In the genomic region with DNA sequence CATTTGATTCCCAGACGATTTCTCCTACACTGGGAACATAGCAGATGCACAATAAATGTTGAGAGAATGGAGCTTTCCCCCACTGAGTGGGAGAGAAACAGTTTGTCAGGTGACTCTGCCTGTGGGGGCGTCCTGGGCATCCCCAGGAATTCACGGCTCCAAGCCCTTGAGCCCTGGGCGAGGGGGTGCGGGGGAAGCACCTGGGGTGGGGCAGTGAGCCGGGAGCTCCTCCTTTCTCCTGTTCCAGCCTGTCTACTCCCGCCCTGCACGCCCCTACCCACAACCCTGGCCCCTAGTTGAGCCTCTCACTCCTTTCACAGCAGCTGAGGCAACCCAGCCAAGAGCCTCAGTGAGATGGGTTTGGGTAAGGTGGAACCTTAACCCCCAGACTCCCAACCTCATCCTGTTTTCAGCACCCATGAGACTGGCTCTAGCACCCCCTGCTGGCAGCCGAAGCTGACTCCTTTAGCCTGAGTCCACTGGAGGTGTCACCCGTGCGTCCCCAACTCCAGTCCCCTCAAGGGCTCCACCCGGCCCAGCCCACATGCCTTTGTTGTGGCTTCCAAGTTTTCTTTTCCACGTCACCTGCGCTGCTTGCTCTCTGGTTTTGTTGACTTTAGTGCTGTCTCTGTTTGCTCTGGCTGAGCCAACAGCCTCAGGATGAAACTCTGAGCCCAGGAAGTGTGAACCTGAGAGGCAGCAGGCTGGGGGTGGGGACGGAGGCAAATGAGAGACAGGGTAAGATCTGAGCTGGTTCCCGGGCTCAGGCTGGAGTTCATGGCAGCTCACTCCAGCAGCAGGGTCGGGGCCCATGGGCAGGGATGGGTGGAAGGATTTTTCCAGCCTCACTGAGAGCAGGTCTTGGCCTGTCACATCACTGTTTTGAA, we compare ENCODE assay signal across 8 cellular contexts. TPM values are rescaled to one million over a fixed set of nuclear protein-coding genes. Genes with fewer than 3 reads are reported as not detected.
DNase-seq lines count a peak whose midpoint lies in the region; ATAC-seq and TF ChIP-seq lines count a peak whose summit lies in the region.

No MANE protein-coding gene starts in this region.

- DNase-seq in CD1c-positive myeloid dendritic cell (ENCODE audit: extremely low spot score) (peak; percentile 70), GM20000 (ENCODE audit: low spot score) (peak; percentile 75), NCI-H146 (lab: John Stamatoyannopoulos, UW) (peak; percentile 93), chondrocyte (ENCODE audit: low spot score) (no peak), left lung (peak; percentile 92)
- peak; percentile 78 for DNase-seq in activated CD4-positive, alpha-beta T cell treated with anti-CD3 and anti-CD28 coated beads for 1 hour
- DNase-seq in stimulated activated CD8-positive, alpha-beta memory T cell treated with anti-CD3 and anti-CD28 coated beads, Interleukin-12 subunit alpha, Interleukin-12 subunit beta, amount 100 ng/mL, for 24 hours (ENCODE audit: extremely low read depth) = peak; percentile 55

- H3K27ac ChIP-seq in left lung = peak overlapping the region; percentile 51 to 75

- peaks cover 7% of the 10 kb centered on the region for H3K4me1 Mint-ChIP-seq in chondrocyte (ENCODE audit: low read depth)

- peak; percentile 69 for TF ChIP-seq CTCF in GM20000 (IDR thresholded peaks at IDR 0.05; ENCODE audit: extremely low read depth, missing control alignments)
- TF ChIP-seq CTCF in chondrocyte (IDR thresholded peaks at IDR 0.05) = peak; percentile 81
- peak; percentile 70 to 83 for TF ChIP-seq CTCF in left lung (IDR thresholded peaks at IDR 0.05)

- no peak overlapping the region for H3K4me3 Mint-ChIP-seq in chondrocyte (ENCODE audit: unreplicated experiment)

- no peaks in the 10 kb centered on the region for H3K27me3 ChIP-seq in left lung

- no peaks in the 10 kb centered on the region for H3K9me3 Mint-ChIP-seq in chondrocyte (ENCODE audit: low read depth)

- peaks cover 9% of the 10 kb centered on the region for H3K27me3 Mint-ChIP-seq in chondrocyte (ENCODE audit: low read depth)

- no peaks in the 10 kb centered on the region for H3K9me3 ChIP-seq in left lung

- peaks cover 4 to 19% of the 10 kb centered on the region in 2 donors for H3K4me1 ChIP-seq in left lung

- intact Hi-C loops in left lung (cut with DNase I) = no loop called here

- no peaks in the 10 kb centered on the region for H3K36me3 Mint-ChIP-seq in chondrocyte (ENCODE audit: low read depth)

- no peak overlapping the region for H3K27ac Mint-ChIP-seq in chondrocyte (ENCODE audit: unreplicated experiment)

- no peaks in the 10 kb centered on the region for H3K36me3 ChIP-seq in left lung

- H3K4me3 ChIP-seq in left lung = no peak overlapping the region

- ATAC-seq in left lung (peak; percentile 95), HG03108 (IDR thresholded peaks at IDR 0.05; ENCODE audit: unreplicated experiment) (no peak)

RNA-seq across cellular contexts. Expression of a gene that starts 13.0 kb away (rescaled TPM):
- total RNA-seq in chondrocyte (0.30 to 0.80 TPM (median 0.33 TPM) in 3 replicates), left lung (1 to 10 TPM; 1.5 to 8.3 TPM)

RNA-seq across cellular contexts. Expression of a gene that starts 32.0 kb away (rescaled TPM):
- total RNA-seq in chondrocyte (3.6 to 4.0 TPM (median 3.6 TPM) in 3 replicates), left lung (100 to 1,000 TPM; 231 to 265 TPM)

RNA-seq across cellular contexts. Expression of a gene that starts 58.3 kb away (rescaled TPM):
- total RNA-seq in chondrocyte = 30.4 to 48.1 TPM (median 31.1 TPM) in 3 replicates
- total RNA-seq in left lung = 10 to 100 TPM; 36.1 to 48.3 TPM

Comparison
In these comparisons a context has a peak if more than half of its experiments do, and no peak if none do; other contexts are left out.
1. RNA of a gene that starts 32.0 kb away (total RNA-seq): 231 to 265 TPM in left lung; 3.6 to 4.0 TPM in chondrocyte; every median in the first group is over 10 times any median in the second.
2. Peak in every context shown above with its lines, with median percentiles within 50 percentile points of each other: CTCF ChIP-seq.